In genomic region chr10:31593124-31593523, GRCh38 we compare ENCODE assay signal across 18 cellular contexts.
"Had no signal": no experiment of that assay in that cellular context is flagged by ENCODE, and none has a peak within 500 bp of the region (broad histone marks: within the 10 kb centered on the region; RNA-seq: fewer than 3 reads in every experiment).

No MANE protein-coding gene starts in this region.

- H3K36me3 ChIP-seq: esophagus squamous epithelium, gastrocnemius medialis, lower lobe of right lung, neural progenitor cell, right lobe of liver, thoracic aorta, tibial nerve, upper lobe of left lung had no signal

- H3K9me3 ChIP-seq: esophagus squamous epithelium, gastrocnemius medialis, right lobe of liver, thoracic aorta, upper lobe of left lung had no signal

- H3K79me2 ChIP-seq: parathyroid adenoma had no signal

- H3K4me3 ChIP-seq: esophagus squamous epithelium, gastrocnemius medialis, lower lobe of right lung, neural progenitor cell, right lobe of liver, smooth muscle cell, thoracic aorta, tibial nerve, upper lobe of left lung had no signal

- H3K27me3 ChIP-seq: esophagus squamous epithelium, gastrocnemius medialis, neural progenitor cell, right lobe of liver, tibial nerve, upper lobe of left lung had no signal

- ATAC-seq: gastrocnemius medialis; left ventricle myocardium superior; lower lobe of right lung; naive thymus-derived CD4-positive, alpha-beta T cell; right lobe of liver; stimulated activated memory B cell treated with anti-CD40 and anti-IgM and Interleukin-4, amounts not matched to agents 10 μg/mL and 1 μg/mL and 100 μg/mL, for 72 hours had no signal

- H3K4me1 ChIP-seq: esophagus squamous epithelium, lower lobe of right lung, neural progenitor cell, parathyroid adenoma, right lobe of liver, tibial nerve, upper lobe of left lung had no signal

- H2AFZ ChIP-seq: neural progenitor cell, parathyroid adenoma had no signal

- H3K4me2 ChIP-seq: neural progenitor cell, smooth muscle cell had no signal

- H3K27ac ChIP-seq: esophagus squamous epithelium, lower lobe of right lung, neural progenitor cell, parathyroid adenoma, right lobe of liver, thoracic aorta, tibial nerve, upper lobe of left lung had no signal

- DNase-seq: cerebellar nuclear complex; effector memory CD4-positive, alpha-beta T cell; erythroblast; esophagus squamous epithelium; gastrocnemius medialis; head of caudate nucleus; left ventricle myocardium superior; lower lobe of right lung; naive thymus-derived CD4-positive, alpha-beta T cell; right lobe of liver; stimulated activated CD4-positive, alpha-beta T cell treated with anti-CD3 and anti-CD28 coated beads, Interleukin-4, amount 100 ng/mL, for 4 hours; upper lobe of left lung had no signal

- H3K9ac ChIP-seq: neural progenitor cell, parathyroid adenoma had no signal
